29 cellular contexts compared by ENCODE assay signal in the genomic region with DNA sequence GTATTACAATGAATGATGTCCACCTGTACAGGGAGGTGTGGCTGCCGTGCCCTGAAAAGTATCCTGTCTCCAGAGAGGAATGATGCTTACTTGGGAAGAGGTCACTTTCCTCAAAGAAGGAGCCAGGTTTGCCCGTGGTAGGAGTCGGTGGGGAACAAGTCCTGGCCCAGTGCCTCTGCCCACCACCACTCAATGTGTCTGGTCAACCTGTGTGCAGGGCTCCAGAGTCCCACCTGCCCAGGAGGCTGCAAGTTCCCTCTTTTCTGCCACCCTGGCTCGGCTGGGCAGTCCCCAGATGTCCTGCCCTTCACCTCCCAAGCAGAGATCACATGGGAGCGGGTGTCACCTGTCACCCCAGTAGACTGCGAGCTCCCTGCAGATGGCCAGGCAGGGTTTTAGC.
"Had no signal": no experiment of that assay in that cellular context is flagged by ENCODE, and none has a peak within 500 bp of the region (broad histone marks: within the 10 kb centered on the region; RNA-seq: fewer than 3 reads in every experiment).

No MANE protein-coding gene starts in this region.

- H3K4me1 ChIP-seq: adrenal gland, body of pancreas, esophagus squamous epithelium, gastroesophageal sphincter, heart right ventricle had no signal

- H3K27ac Mint-ChIP-seq: activated CD4-positive, alpha-beta T cell treated with anti-CD3 and anti-CD28 coated beads, Interleukin-2, amount 10 ng/mL, durations not matched to agents 7 days and 5 days; activated CD8-positive, alpha-beta memory T cell treated with anti-CD3 and anti-CD28 coated beads, Interleukin-2, amount 10 ng/mL, durations not matched to agents 7 days and 5 days; activated CD8-positive, alpha-beta T cell treated with anti-CD3 and anti-CD28 coated beads for 36 hours; activated naive CD4-positive, alpha-beta T cell treated with anti-CD3 and anti-CD28 coated beads for 36 hours; activated naive CD4-positive, alpha-beta T cell treated with anti-CD3 and anti-CD28 coated beads, Interleukin-2, amount 50 U/mL, for 24 hours; activated naive CD8-positive, alpha-beta T cell treated with anti-CD3 and anti-CD28 coated beads for 36 hours; activated naive CD8-positive, alpha-beta T cell treated with anti-CD3 and anti-CD28 coated beads, Interleukin-2, amount 50 U/mL, for 24 hours; activated T-cell treated with anti-CD3 and anti-CD28 coated beads, Interleukin-2, amount 50 U/mL, for 24 hours; activated T-cell treated with anti-CD3 and anti-CD28 coated beads, Interleukin-2, amount 50 U/mL, for 72 hours; WTC11 had no signal

- DNase-seq: activated CD4-positive, alpha-beta T cell treated with anti-CD3 and anti-CD28 coated beads for 1 hour; activated CD4-positive, alpha-beta T cell treated with anti-CD3 and anti-CD28 coated beads for 4 hours; activated CD4-positive, alpha-beta T cell treated with anti-CD3 and anti-CD28 coated beads, Interleukin-2, amount 10 ng/mL, durations not matched to agents 7 days and 5 days; activated CD4-positive, alpha-beta T cell treated with anti-CD3 and anti-CD28 coated beads, Interleukin-2, amount 50 U/mL, for 4 hours; activated CD8-positive, alpha-beta memory T cell treated with anti-CD3 and anti-CD28 coated beads, Interleukin-2, amount 10 ng/mL, durations not matched to agents 7 days and 5 days; activated CD8-positive, alpha-beta memory T cell treated with anti-CD3 and anti-CD28 coated beads, Interleukin-2, amount 50 U/mL, for 48 hours; activated CD8-positive, alpha-beta T cell treated with anti-CD3 and anti-CD28 coated beads for 36 hours; activated naive CD4-positive, alpha-beta T cell treated with anti-CD3 and anti-CD28 coated beads for 36 hours; activated naive CD8-positive, alpha-beta T cell treated with anti-CD3 and anti-CD28 coated beads for 36 hours; activated naive CD8-positive, alpha-beta T cell treated with anti-CD3 and anti-CD28 coated beads, Interleukin-2, amount 50 U/mL, for 24 hours; activated T-cell treated with anti-CD3 and anti-CD28 coated beads for 4 hours; activated T-cell treated with anti-CD3 and anti-CD28 coated beads, Interleukin-2, amount 50 U/mL, for 24 hours; activated T-cell treated with anti-CD3 and anti-CD28 coated beads, Interleukin-2, amount 50 U/mL, for 72 hours; amygdala; aorta; body of pancreas; caudate nucleus; cortex of kidney; dermis blood vessel endothelial cell; effector CD8-positive, alpha-beta T cell; esophagus squamous epithelium; foreskin melanocyte; heart right ventricle had no signal

- ATAC-seq: activated CD8-positive, alpha-beta memory T cell treated with anti-CD3 and anti-CD28 coated beads, Interleukin-2, amount 10 ng/mL, durations not matched to agents 7 days and 5 days; activated CD8-positive, alpha-beta T cell treated with anti-CD3 and anti-CD28 coated beads for 36 hours; activated naive CD8-positive, alpha-beta T cell treated with anti-CD3 and anti-CD28 coated beads, Interleukin-2, amount 50 U/mL, for 24 hours; activated T-cell treated with anti-CD3 and anti-CD28 coated beads, Interleukin-2, amount 50 U/mL, for 72 hours; body of pancreas; gastroesophageal sphincter; heart right ventricle; WTC11 had no signal

- H3K27me3 ChIP-seq: adrenal gland, body of pancreas had no signal

- H3K36me3 Mint-ChIP-seq: activated naive CD4-positive, alpha-beta T cell treated with anti-CD3 and anti-CD28 coated beads, Interleukin-2, amount 50 U/mL, for 24 hours; activated naive CD8-positive, alpha-beta T cell treated with anti-CD3 and anti-CD28 coated beads for 36 hours; WTC11 had no signal

- H3K4me1 Mint-ChIP-seq: activated naive CD8-positive, alpha-beta T cell treated with anti-CD3 and anti-CD28 coated beads for 36 hours had no signal

- H3K27ac ChIP-seq: adrenal gland, body of pancreas, epithelial cell of prostate, esophagus squamous epithelium, gastroesophageal sphincter, heart right ventricle, VCaP had no signal

- H3K4me3 Mint-ChIP-seq: activated CD4-positive, alpha-beta T cell treated with anti-CD3 and anti-CD28 coated beads, Interleukin-2, amount 10 ng/mL, durations not matched to agents 7 days and 5 days; activated CD8-positive, alpha-beta memory T cell treated with anti-CD3 and anti-CD28 coated beads, Interleukin-2, amount 10 ng/mL, durations not matched to agents 7 days and 5 days; activated CD8-positive, alpha-beta T cell treated with anti-CD3 and anti-CD28 coated beads for 36 hours; activated naive CD4-positive, alpha-beta T cell treated with anti-CD3 and anti-CD28 coated beads for 36 hours; activated naive CD4-positive, alpha-beta T cell treated with anti-CD3 and anti-CD28 coated beads, Interleukin-2, amount 50 U/mL, for 24 hours; activated naive CD8-positive, alpha-beta T cell treated with anti-CD3 and anti-CD28 coated beads for 36 hours; activated naive CD8-positive, alpha-beta T cell treated with anti-CD3 and anti-CD28 coated beads, Interleukin-2, amount 50 U/mL, for 24 hours; activated T-cell treated with anti-CD3 and anti-CD28 coated beads, Interleukin-2, amount 50 U/mL, for 24 hours; activated T-cell treated with anti-CD3 and anti-CD28 coated beads, Interleukin-2, amount 50 U/mL, for 72 hours; WTC11 had no signal

- H3K9me3 ChIP-seq: adrenal gland, body of pancreas, esophagus squamous epithelium, gastroesophageal sphincter had no signal

- H3K36me3 ChIP-seq: adrenal gland, esophagus squamous epithelium, gastroesophageal sphincter, heart right ventricle had no signal

- H3K9me3 Mint-ChIP-seq: activated naive CD4-positive, alpha-beta T cell treated with anti-CD3 and anti-CD28 coated beads for 36 hours; activated naive CD4-positive, alpha-beta T cell treated with anti-CD3 and anti-CD28 coated beads, Interleukin-2, amount 50 U/mL, for 24 hours; activated naive CD8-positive, alpha-beta T cell treated with anti-CD3 and anti-CD28 coated beads for 36 hours; activated T-cell treated with anti-CD3 and anti-CD28 coated beads, Interleukin-2, amount 50 U/mL, for 24 hours; WTC11 had no signal

- H3K4me3 ChIP-seq: adrenal gland, body of pancreas, esophagus squamous epithelium, gastroesophageal sphincter, heart right ventricle had no signal

- H3K27me3 Mint-ChIP-seq: activated CD4-positive, alpha-beta T cell treated with anti-CD3 and anti-CD28 coated beads, Interleukin-2, amount 10 ng/mL, durations not matched to agents 7 days and 5 days; activated CD8-positive, alpha-beta memory T cell treated with anti-CD3 and anti-CD28 coated beads, Interleukin-2, amount 10 ng/mL, durations not matched to agents 7 days and 5 days; activated naive CD4-positive, alpha-beta T cell treated with anti-CD3 and anti-CD28 coated beads, Interleukin-2, amount 50 U/mL, for 24 hours; activated naive CD8-positive, alpha-beta T cell treated with anti-CD3 and anti-CD28 coated beads, Interleukin-2, amount 50 U/mL, for 24 hours had no signal
